Comparison of ENCODE assay signal across 8 cellular contexts in genomic region chr6:2209226-2209809, GRCh38. TPM values are rescaled to one million over a fixed set of nuclear protein-coding genes. Genes with fewer than 3 reads are reported as not detected.
DNase-seq lines count a peak whose midpoint lies in the region; ATAC-seq and FAIRE-seq lines count a peak whose summit lies in the region.

No MANE protein-coding gene starts in this region.

- H3K4me3 Mint-ChIP-seq in activated naive CD8-positive, alpha-beta T cell treated with anti-CD3 and anti-CD28 coated beads, Interleukin-2, amount 10 ng/mL, durations not matched to agents 7 days and 5 days: no peak overlapping the region

- no peak for FAIRE-seq in urothelium cell line (lab: Jason Lieb, UNC)

- ATAC-seq in HG02798 (IDR thresholded peaks at IDR 0.05; ENCODE audit: poor library complexity, unreplicated experiment) (peak; percentile 79), left lobe of liver (peak; percentile 97), GM19324 (IDR thresholded peaks at IDR 0.05; ENCODE audit: low FRiP score, unreplicated experiment) (no peak)
- peak; percentile 66 for ATAC-seq in activated naive CD8-positive, alpha-beta T cell treated with anti-CD3 and anti-CD28 coated beads, Interleukin-2, amount 10 ng/mL, durations not matched to agents 7 days and 5 days (ENCODE audit: low read depth)

- no peak overlapping the region for H3K27ac Mint-ChIP-seq in activated naive CD8-positive, alpha-beta T cell treated with anti-CD3 and anti-CD28 coated beads, Interleukin-2, amount 10 ng/mL, durations not matched to agents 7 days and 5 days

- no peaks in the 10 kb centered on the region for H3K27me3 Mint-ChIP-seq in activated naive CD8-positive, alpha-beta T cell treated with anti-CD3 and anti-CD28 coated beads, Interleukin-2, amount 10 ng/mL, durations not matched to agents 7 days and 5 days

- POLR2A ChIA-PET in activated naive CD8-positive, alpha-beta T cell treated with anti-CD3 and anti-CD28 coated beads, Interleukin-2, amount 10 ng/mL, durations not matched to agents 7 days and 5 days (lab: Charles Lee): no interaction called here

- no peaks in the 10 kb centered on the region for H3K36me3 Mint-ChIP-seq in activated naive CD8-positive, alpha-beta T cell treated with anti-CD3 and anti-CD28 coated beads, Interleukin-2, amount 10 ng/mL, durations not matched to agents 7 days and 5 days

- H3K4me1 Mint-ChIP-seq in activated naive CD8-positive, alpha-beta T cell treated with anti-CD3 and anti-CD28 coated beads, Interleukin-2, amount 10 ng/mL, durations not matched to agents 7 days and 5 days: no peaks in the 10 kb centered on the region

- DNase-seq in activated gamma-delta T cell treated with Interleukin-2 at 50 U/mL for 16 hours (peak; percentile 24), activated gamma-delta T cell (lab: John Stamatoyannopoulos, UW) (no peak), NCI-H526 (lab: John Stamatoyannopoulos, UW) (peak; percentile 51 to 85), left lobe of liver (ENCODE audit: low spot score) (peak; percentile 58), urothelium cell line (ENCODE audit: low spot score) (peak; percentile 33)
- DNase-seq in activated naive CD8-positive, alpha-beta T cell treated with anti-CD3 and anti-CD28 coated beads, Interleukin-2, amount 10 ng/mL, durations not matched to agents 7 days and 5 days: peak; percentile 36

- no peaks in the 10 kb centered on the region for H3K9me3 Mint-ChIP-seq in activated naive CD8-positive, alpha-beta T cell treated with anti-CD3 and anti-CD28 coated beads, Interleukin-2, amount 10 ng/mL, durations not matched to agents 7 days and 5 days

RNA-seq across cellular contexts. Expression of gene GMDS, which starts 36.1 kb away (rescaled TPM):
- total RNA-seq in activated naive CD8-positive, alpha-beta T cell treated with anti-CD3 and anti-CD28 coated beads, Interleukin-2, amount 10 ng/mL, durations not matched to agents 7 days and 5 days: 10 to 100 TPM; 29.2 to 34.3 TPM
- 23.9 TPM for total RNA-seq in left lobe of liver
